Comparison of ENCODE assay signal across 1 cellular context in the genomic region with DNA sequence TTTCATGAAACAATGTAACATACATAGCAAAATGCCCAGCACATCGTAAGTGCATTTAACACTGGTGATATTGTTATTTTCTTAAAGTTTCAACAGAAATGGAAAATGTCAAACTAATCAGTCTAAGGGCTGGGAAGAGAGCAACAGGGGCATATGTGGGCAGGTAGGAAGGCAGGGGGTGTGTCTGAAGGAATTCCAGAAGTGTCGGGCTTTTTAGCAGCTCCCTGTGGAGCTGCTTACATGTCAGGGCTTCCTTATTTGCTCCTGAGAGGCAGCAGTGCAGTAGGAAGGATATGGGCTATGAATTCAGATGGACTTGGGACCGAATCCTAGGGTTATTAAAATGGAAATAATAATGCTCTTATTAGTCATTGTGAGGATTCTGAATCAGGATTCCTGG.
TF ChIP-seq lines count a peak whose summit lies in the region.

No MANE protein-coding gene starts in this region.

TF ChIP-seq in WTC11, 78 proteins besides CTCF, POLR2A, EP300 and RAD21 (continued from another document):
- no peak for TF ChIP-seq ZNF532 (CRISPR knock-in tag; IDR thresholded peaks at IDR 0.05; ENCODE audit: borderline replicate concordance)
- TF ChIP-seq TEAD1 (CRISPR knock-in tag; IDR thresholded peaks at IDR 0.05), result no peak
- no peak for TF ChIP-seq ATF2 (CRISPR knock-in tag; IDR thresholded peaks at IDR 0.05; ENCODE audit: borderline replicate concordance, low read depth)
- TF ChIP-seq NFYB (CRISPR knock-in tag; conservative IDR thresholded peaks at IDR 0.05; ENCODE audit: low read depth), result no peak
- TF ChIP-seq ETV6 (CRISPR knock-in tag; IDR thresholded peaks at IDR 0.05), result no peak
- TF ChIP-seq AR (CRISPR knock-in tag; IDR thresholded peaks at IDR 0.05), result no peak
- TF ChIP-seq, protein P1, sequence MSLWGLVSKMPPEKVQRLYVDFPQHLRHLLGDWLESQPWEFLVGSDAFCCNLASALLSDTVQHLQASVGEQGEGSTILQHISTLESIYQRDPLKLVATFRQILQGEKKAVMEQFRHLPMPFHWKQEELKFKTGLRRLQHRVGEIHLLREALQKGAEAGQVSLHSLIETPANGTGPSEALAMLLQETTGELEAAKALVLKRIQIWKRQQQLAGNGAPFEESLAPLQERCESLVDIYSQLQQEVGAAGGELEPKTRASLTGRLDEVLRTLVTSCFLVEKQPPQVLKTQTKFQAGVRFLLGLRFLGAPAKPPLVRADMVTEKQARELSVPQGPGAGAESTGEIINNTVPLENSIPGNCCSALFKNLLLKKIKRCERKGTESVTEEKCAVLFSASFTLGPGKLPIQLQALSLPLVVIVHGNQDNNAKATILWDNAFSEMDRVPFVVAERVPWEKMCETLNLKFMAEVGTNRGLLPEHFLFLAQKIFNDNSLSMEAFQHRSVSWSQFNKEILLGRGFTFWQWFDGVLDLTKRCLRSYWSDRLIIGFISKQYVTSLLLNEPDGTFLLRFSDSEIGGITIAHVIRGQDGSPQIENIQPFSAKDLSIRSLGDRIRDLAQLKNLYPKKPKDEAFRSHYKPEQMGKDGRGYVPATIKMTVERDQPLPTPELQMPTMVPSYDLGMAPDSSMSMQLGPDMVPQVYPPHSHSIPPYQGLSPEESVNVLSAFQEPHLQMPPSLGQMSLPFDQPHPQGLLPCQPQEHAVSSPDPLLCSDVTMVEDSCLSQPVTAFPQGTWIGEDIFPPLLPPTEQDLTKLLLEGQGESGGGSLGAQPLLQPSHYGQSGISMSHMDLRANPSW (CRISPR knock-in tag; conservative IDR thresholded peaks at IDR 0.05; ENCODE audit: low read depth), result no peak
- no peak for TF ChIP-seq ZNF317 (CRISPR knock-in tag; IDR thresholded peaks at IDR 0.05; ENCODE audit: borderline replicate concordance, low read depth)
- no peak for TF ChIP-seq GRHL2 (CRISPR knock-in tag; IDR thresholded peaks at IDR 0.05; ENCODE audit: insufficient replicate concordance, severe bottlenecking)
- TF ChIP-seq HMGA2 (CRISPR knock-in tag; IDR thresholded peaks at IDR 0.05), result no peak
- no peak for TF ChIP-seq PREB (CRISPR knock-in tag; IDR thresholded peaks at IDR 0.05; ENCODE audit: borderline replicate concordance)
TF ChIP-seq in WTC11: peak in this region for 0.
